ENCODE assay signal across 8 cellular contexts in the genomic region with DNA sequence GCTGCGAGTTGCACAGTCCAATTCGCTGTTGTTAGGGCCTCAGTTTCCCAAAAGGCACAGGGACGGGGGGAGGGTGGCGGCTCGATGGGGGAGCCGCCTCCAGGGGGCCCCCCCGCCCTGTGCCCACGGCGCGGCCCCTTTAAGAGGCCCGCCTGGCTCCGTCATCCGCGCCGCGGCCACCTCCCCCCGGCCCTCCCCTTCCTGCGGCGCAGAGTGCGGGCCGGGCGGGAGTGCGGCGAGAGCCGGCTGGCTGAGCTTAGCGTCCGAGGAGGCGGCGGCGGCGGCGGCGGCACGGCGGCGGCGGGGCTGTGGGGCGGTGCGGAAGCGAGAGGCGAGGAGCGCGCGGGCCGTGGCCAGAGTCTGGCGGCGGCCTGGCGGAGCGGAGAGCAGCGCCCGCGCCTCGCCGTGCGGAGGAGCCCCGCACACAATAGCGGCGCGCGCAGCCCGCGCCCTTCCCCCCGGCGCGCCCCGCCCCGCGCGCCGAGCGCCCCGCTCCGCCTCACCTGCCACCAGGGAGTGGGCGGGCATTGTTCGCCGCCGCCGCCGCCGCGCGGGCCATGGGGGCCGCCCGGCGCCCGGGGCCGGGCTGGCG. TPM values are rescaled to one million over a fixed set of nuclear protein-coding genes. Genes with fewer than 3 reads are reported as not detected.
DNase-seq lines count a peak whose midpoint lies in the region; ATAC-seq and TF ChIP-seq lines count a peak whose summit lies in the region.

A gene (plus strand): TSS at position 209 of the 592 bp plus-strand sequence. CDS start 452 bp downstream, outside the sequence.

- H3K27ac ChIP-seq in AG04450 (ENCODE audit: low read depth, low read length) (no peak within 1 kb of the TSS), right lobe of liver (peak within 1 kb of the TSS; percentile 41 to 76 (median 75))

- peaks cover 14% of the 10 kb centered on the region for H3K9me3 Mint-ChIP-seq in activated CD8-positive, alpha-beta T cell treated with anti-CD3 and anti-CD28 coated beads for 36 hours

- peaks cover 53% of the 10 kb centered on the region for H3K4me1 Mint-ChIP-seq in activated CD8-positive, alpha-beta T cell treated with anti-CD3 and anti-CD28 coated beads for 36 hours (ENCODE audit: low read depth)

- DNase-seq in AG04450 (ENCODE audit: low read depth, low spot score) (no peak), NCI-H2227 treated with DMSO at 0.1 percent for 48 hours (lab: John Stamatoyannopoulos, UW) (peak; percentile 48), right lobe of liver (peak; percentile 83 to 86 (median 85)), KG1 (lab: John Stamatoyannopoulos, UW) (no peak)
- peak; percentile 61 for DNase-seq in activated CD8-positive, alpha-beta T cell treated with anti-CD3 and anti-CD28 coated beads for 36 hours
- DNase-seq in effector CD8-positive, alpha-beta T cell (lab: John Stamatoyannopoulos, UW) = peak; percentile 47
- peak; percentile 63 to 64 for DNase-seq in stimulated activated CD4-positive, alpha-beta T cell treated with anti-CD3 and anti-CD28 coated beads, Interleukin-4, amount 100 ng/mL, for 4 hours

- H3K27ac Mint-ChIP-seq in activated CD8-positive, alpha-beta T cell treated with anti-CD3 and anti-CD28 coated beads for 36 hours = peak within 1 kb of the TSS; percentile 51

- H3K27me3 Mint-ChIP-seq in activated CD8-positive, alpha-beta T cell treated with anti-CD3 and anti-CD28 coated beads for 36 hours = no peaks in the 10 kb centered on the region

- peaks cover 16% of the 10 kb centered on the region for H3K36me3 Mint-ChIP-seq in activated CD8-positive, alpha-beta T cell treated with anti-CD3 and anti-CD28 coated beads for 36 hours (ENCODE audit: low read depth)

- ATAC-seq in activated CD8-positive, alpha-beta T cell treated with anti-CD3 and anti-CD28 coated beads for 36 hours = peak; percentile 59
- peak; percentile 71 to 87 (median 85) for ATAC-seq in right lobe of liver

- H3K36me3 ChIP-seq in right lobe of liver = no peaks in the 10 kb centered on the region

- CTCF ChIA-PET in AG04450 (lab: Charles Lee) = interaction anchor here (4.1 to 11.3 kb wide), 3 partner anchors 98 to 110 kb away, joined by 23 to 178 read pairs (median 76); no protein-coding TSS in a partner anchor
- CTCF ChIA-PET in activated CD8-positive, alpha-beta T cell treated with anti-CD3 and anti-CD28 coated beads for 36 hours (lab: Charles Lee) = interaction anchor here (9.7 to 15.8 kb wide), 2 partner anchors 101 to 109 kb away, joined by 64 to 237 read pairs; no protein-coding TSS in a partner anchor

- H3K9me3 ChIP-seq in AG04450 (ENCODE audit: control insufficient read depth, insufficient read depth, low read length) = peaks cover 29% of the 10 kb centered on the region
- no peaks in the 10 kb centered on the region for H3K9me3 ChIP-seq in right lobe of liver

- intact Hi-C loops in activated CD8-positive, alpha-beta T cell treated with anti-CD3 and anti-CD28 coated beads for 36 hours (cut with micrococcal nuclease) = loop anchor here (5.0 kb wide), 1 partner anchor 57 kb away; no protein-coding TSS in a partner anchor
- intact Hi-C loops in right lobe of liver (cut with DNase I) = no loop called here

- TF ChIP-seq CTCF in AG04450 (IDR thresholded peaks at IDR 0.05; ENCODE audit: low read depth, low read length) (peak; percentile 10; the same call in 1 of the 2 replicates), right lobe of liver (IDR thresholded peaks at IDR 0.05) (no peak)
- no peak for TF ChIP-seq CTCF in activated CD8-positive, alpha-beta T cell treated with anti-CD3 and anti-CD28 coated beads for 36 hours (IDR thresholded peaks at IDR 0.05)

- H3K4me3 Mint-ChIP-seq in activated CD8-positive, alpha-beta T cell treated with anti-CD3 and anti-CD28 coated beads for 36 hours = peak within 1 kb of the TSS; percentile 87

- TF ChIP-seq POLR2A in GM19099 (IDR thresholded peaks at IDR 0.05; ENCODE audit: extremely low read depth, insufficient read length, low read depth) = peak; percentile 45
- TF ChIP-seq POLR2A in right lobe of liver (IDR thresholded peaks at IDR 0.05) = peak; percentile 91

- H3K27me3 ChIP-seq in AG04450 (ENCODE audit: control insufficient read depth, insufficient read depth, low read length) = no peaks in the 10 kb centered on the region
- no peaks in the 10 kb centered on the region for H3K27me3 ChIP-seq in right lobe of liver

- WGBS in right lobe of liver (ENCODE audit: insufficient coverage, low coverage, low lambda C conversion rate, missing lambda C conversion rate) = 0% methylated on average over 3 of the region's 88 CpGs

- POLR2A ChIA-PET in AG04450 (lab: Yijun Ruan, JAX) = interaction anchor here (1.0 to 2.7 kb wide), 2 partner anchors 36 to 101 kb away, joined by 3 to 7 read pairs; a partner anchor contains a TSS
- POLR2A ChIA-PET in activated CD8-positive, alpha-beta T cell treated with anti-CD3 and anti-CD28 coated beads for 36 hours (lab: Charles Lee) = interaction anchor here (0.6 to 1.4 kb wide), 3 partner anchors 49 to 101 kb away, joined by 3 to 4 read pairs (median 4); no protein-coding TSS in a partner anchor

- peak within 1 kb of the TSS; percentile 83 for H3K4me3 ChIP-seq in AG04450 (ENCODE audit: low read depth, low read length)
- peak within 1 kb of the TSS; percentile 49 to 75 (median 65) for H3K4me3 ChIP-seq in right lobe of liver

- H3K4me1 ChIP-seq in right lobe of liver = peaks cover 0 to 53% (median 16%) of the 10 kb centered on the region in 4 donors

RNA-seq across cellular contexts. Expression of the gene that starts here (rescaled TPM):
- polyA plus RNA-seq in AG04450 (2011; rRNA removed) = 21.4 and 30.8 TPM in 2 replicates
- polyA minus RNA-seq in AG04450 (2011; rRNA and poly(A)+ RNA removed) = 65.2 and 111 TPM in 2 replicates
- total RNA-seq in activated CD8-positive, alpha-beta T cell treated with anti-CD3 and anti-CD28 coated beads for 36 hours = 10 to 100 TPM; 30.4 to 32.0 TPM
- total RNA-seq in right lobe of liver = 10 to 100 TPM; 22.7 to 28.8 (median 24.3) TPM

Comparison
In these comparisons a context has a peak if more than half of its experiments do, and no peak if none do; other contexts are left out.
1. DNase-seq: peak in NCI-H2227 treated with DMSO at 0.1 percent for 48 hours (single experiment), activated CD8-positive, alpha-beta T cell treated with anti-CD3 and anti-CD28 coated beads for 36 hours (single experiment), effector CD8-positive, alpha-beta T cell (single experiment), right lobe of liver (3 of 3) and stimulated activated CD4-positive, alpha-beta T cell treated with anti-CD3 and anti-CD28 coated beads, Interleukin-4, amount 100 ng/mL, for 4 hours (2 of 2); none in AG04450 (single experiment) and KG1 (single experiment).